In genomic region chr16:2520097-2520783, GRCh38 we compare ENCODE assay signal across 8 cellular contexts.
A peak's percentile ranks its signal among the peaks of the same experiment; 100 is the strongest.
DNase-seq lines count a peak whose midpoint lies in the region; ATAC-seq lines count a peak whose summit lies in the region.

A gene with protein sequence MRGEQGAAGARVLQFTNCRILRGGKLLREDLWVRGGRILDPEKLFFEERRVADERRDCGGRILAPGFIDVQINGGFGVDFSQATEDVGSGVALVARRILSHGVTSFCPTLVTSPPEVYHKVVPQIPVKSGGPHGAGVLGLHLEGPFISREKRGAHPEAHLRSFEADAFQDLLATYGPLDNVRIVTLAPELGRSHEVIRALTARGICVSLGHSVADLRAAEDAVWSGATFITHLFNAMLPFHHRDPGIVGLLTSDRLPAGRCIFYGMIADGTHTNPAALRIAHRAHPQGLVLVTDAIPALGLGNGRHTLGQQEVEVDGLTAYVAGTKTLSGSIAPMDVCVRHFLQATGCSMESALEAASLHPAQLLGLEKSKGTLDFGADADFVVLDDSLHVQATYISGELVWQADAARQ (plus strand): TSS chr16:2520371. CDS start chr16:2520459, 88 bp downstream.

- H3K9ac ChIP-seq in ES-I3 (ENCODE audit: low read depth, low read length): peak within 1 kb of the TSS; percentile 68

- ATAC-seq in HG03159 (IDR thresholded peaks at IDR 0.05; ENCODE audit: unreplicated experiment) (peak; percentile 58), GM21390 (IDR thresholded peaks at IDR 0.05; ENCODE audit: unreplicated experiment) (no peak)

- H3K27ac ChIP-seq in cingulate gyrus (ENCODE audit: low read depth, low read length) (peak within 1 kb of the TSS; percentile 87), layer of hippocampus (ENCODE audit: low read depth, low read length) (peak within 1 kb of the TSS; percentile 73)

- peaks cover 2% of the 10 kb centered on the region; the same call in 1 of the 2 replicates for H3K36me3 ChIP-seq in ES-I3 (ENCODE audit: insufficient read depth, low read length)

- H3K4me1 ChIP-seq in ES-I3 (ENCODE audit: insufficient read depth, low read length): 0 out of 2 replicates have a peak, but pooled peaks cover 11% of the 10 kb centered on the region

- no peaks in the 10 kb centered on the region for H3K27me3 ChIP-seq in layer of hippocampus (ENCODE audit: control insufficient read depth, insufficient read depth, low read length)

- DNase-seq in NCI-H510A treated with DMSO at 0.1 percent for 48 hours (lab: John Stamatoyannopoulos, UW): peak; percentile 67
- peak; percentile 86 to 90 for DNase-seq in activated CD4-positive, alpha-beta T cell treated with anti-CD3 and anti-CD28 coated beads for 4 hours
- peak; percentile 68 to 73 for DNase-seq in stimulated activated CD4-positive, alpha-beta T cell treated with anti-CD3 and anti-CD28 coated beads, Interleukin-1b, Interleukin-23, amount 100 ng/mL, for 1 hour (ENCODE audit: low read depth in 2 of 2)

- H3K9me3 ChIP-seq in ES-I3 (ENCODE audit: control insufficient read depth, insufficient read depth, low read length): no peaks in the 10 kb centered on the region
